In genomic region chr17:15265131-15265530, GRCh38 we compare ENCODE assay signal across 11 cellular contexts. TPM values are rescaled to one million over a fixed set of nuclear protein-coding genes. Genes with fewer than 3 reads are reported as not detected.
DNase-seq lines count a peak whose midpoint lies in the region; ATAC-seq and TF ChIP-seq lines count a peak whose summit lies in the region.
"Had no signal": no experiment of that assay in that cellular context is flagged by ENCODE, and none has a peak within 500 bp of the region (broad histone marks: within the 10 kb centered on the region; RNA-seq: fewer than 3 reads in every experiment).

TSS of gene PMP22 (minus strand) at chr17:15265326. CDS start at chr17:15260727, 4,599 bp downstream.

- dilution Hi-C loops in mammary epithelial cell (cut with HindIII; ENCODE audit: low sequenced_read_pairs) = no loop called here

- POLR2A ChIA-PET in CD8-positive, alpha-beta T cell (lab: Charles Lee) = no interaction called here

- peaks cover 9% of the 10 kb centered on the region for H3K4me1 Mint-ChIP-seq in CD8-positive, alpha-beta T cell (ENCODE audit: low read depth)

- H3K36me3 ChIP-seq in mammary epithelial cell (ENCODE audit: insufficient read depth, low read length) (no peaks in the 10 kb centered on the region), right atrium auricular region (no peaks in the 10 kb centered on the region)
- H3K36me3 ChIP-seq in CD8-positive, alpha-beta T cell (ENCODE audit: insufficient read depth, low read length) = no peaks in the 10 kb centered on the region

- no peak for ATAC-seq in sciatic nerve
- no peak for ATAC-seq in CD8-positive, alpha-beta T cell
- ATAC-seq in GM21528 (IDR thresholded peaks at IDR 0.05; ENCODE audit: low FRiP score, unreplicated experiment) = no peak

- no peaks in the 10 kb centered on the region for H3K36me3 Mint-ChIP-seq in CD8-positive, alpha-beta T cell

- H3K4me1 ChIP-seq in mammary epithelial cell (ENCODE audit: insufficient read depth, low read length) (peaks cover 27% of the 10 kb centered on the region), right atrium auricular region (peaks cover 0 to 23% of the 10 kb centered on the region in 2 donors)
- peaks cover 3% of the 10 kb centered on the region for H3K4me1 ChIP-seq in CD8-positive, alpha-beta T cell (ENCODE audit: insufficient read depth, low read length)

- no peak within 1 kb of the TSS for H3K4me2 ChIP-seq in mammary epithelial cell (ENCODE audit: insufficient read depth, low read depth, low read length)

- intact Hi-C loops in mammary epithelial cell (cut with micrococcal nuclease) (no loop called here), sciatic nerve (cut with DNase I) (loop anchor here (10.0 kb wide), 1 partner anchor 140 kb away; no protein-coding TSS in a partner anchor)
- intact Hi-C loops in CD8-positive, alpha-beta T cell (cut with DNase I, micrococcal nuclease) = no loop called here

- CTCF ChIA-PET in mammary epithelial cell (lab: Charles Lee; ENCODE audit: low non-redundant PET) = interaction anchor here (0.6 kb wide), 1 partner anchor 127 kb away, joined by 3 read pairs; no protein-coding TSS in a partner anchor
- CTCF ChIA-PET in CD8-positive, alpha-beta T cell (lab: Charles Lee) = interaction anchor here (1.4 to 3.1 kb wide), 2 partner anchors 8 to 12 kb away, joined by 3 to 14 read pairs; no protein-coding TSS in a partner anchor

- H3K4me3 Mint-ChIP-seq in CD8-positive, alpha-beta T cell = no peak within 1 kb of the TSS
- H3K4me3 Mint-ChIP-seq: nephron progenitor cell had no signal

- H3K9me3 ChIP-seq in mammary epithelial cell (replicated peaks; ENCODE audit: insufficient read depth, low read length) (no peaks in the 10 kb centered on the region), right atrium auricular region (no peaks in the 10 kb centered on the region)
- H3K9me3 ChIP-seq in CD8-positive, alpha-beta T cell (ENCODE audit: low read length) = no peaks in the 10 kb centered on the region

- DNase-seq in AG09309 (ENCODE audit: low read depth) (no peak), mammary epithelial cell (no peak), right atrium auricular region (ENCODE audit: low spot score) (no peak), sciatic nerve (ENCODE audit: low spot score) (no peak), NCI-H1930 (lab: John Stamatoyannopoulos, UW) (no peak), GDM1 (lab: John Stamatoyannopoulos, UW) (no peak)
- DNase-seq in CD8-positive, alpha-beta T cell = no peak
- DNase-seq: AML-193, MM.1S, nephron progenitor cell had no signal

- H3K79me2 ChIP-seq in mammary epithelial cell (ENCODE audit: insufficient read depth, low read length) = no peaks in the 10 kb centered on the region

- H3K4me3 ChIP-seq in AG09309 (ENCODE audit: control insufficient read depth, low read depth, low read length) (no peak within 1 kb of the TSS), mammary epithelial cell (replicated peaks in 1 of 3; ENCODE audit: insufficient read depth in 1 of 3, low read depth in 2 of 3, low read length in 3 of 3) (no peak within 1 kb of the TSS), right atrium auricular region (peak within 1 kb of the TSS; percentile 26 to 69)
- no peak within 1 kb of the TSS for H3K4me3 ChIP-seq in CD8-positive, alpha-beta T cell (ENCODE audit: low read depth, low read length)

- no peak within 1 kb of the TSS for H3K27ac Mint-ChIP-seq in CD8-positive, alpha-beta T cell
- H3K27ac Mint-ChIP-seq: nephron progenitor cell had no signal

- TF ChIP-seq CTCF in AG09309 (IDR thresholded peaks at IDR 0.05; ENCODE audit: control insufficient read depth, insufficient read depth, low read depth, low read length, missing control alignments) (peak; percentile 3), mammary epithelial cell (conservative IDR thresholded peaks at IDR 0.05 in 1 of 2, IDR thresholded peaks at IDR 0.05 in 1 of 2; ENCODE audit: extremely low read depth in 1 of 2, insufficient read depth in 1 of 2, low read depth in 1 of 2, low read length in 2 of 2) (no peak), right atrium auricular region (IDR thresholded peaks at IDR 0.05) (peak in 1 of 2 donors; percentile 12)
- no peak for TF ChIP-seq CTCF in CD8-positive, alpha-beta T cell (IDR thresholded peaks at IDR 0.05)

- BruUV-seq in mammary epithelial cell (replicated peaks; lab: Mats Ljungman, UMichigan) = no TSS peak

- no peaks in the 10 kb centered on the region for H3K27me3 ChIP-seq in mammary epithelial cell (ENCODE audit: insufficient read depth, low read length)
- no peaks in the 10 kb centered on the region for H3K27me3 ChIP-seq in right atrium auricular region
- H3K27me3 ChIP-seq in CD8-positive, alpha-beta T cell (ENCODE audit: insufficient read depth, low read length) = peaks cover 9% of the 10 kb centered on the region

- H2AFZ ChIP-seq in mammary epithelial cell (ENCODE audit: low read depth, low read length) = no peak within 1 kb of the TSS

- H3K27ac ChIP-seq in mammary epithelial cell (ENCODE audit: insufficient read depth, low read depth, low read length) = no peak within 1 kb of the TSS
- H3K27ac ChIP-seq in right atrium auricular region = peak within 1 kb of the TSS; percentile 57 to 99
- H3K27ac ChIP-seq in CD8-positive, alpha-beta T cell (ENCODE audit: low read depth, low read length) = no peak within 1 kb of the TSS

- H3K9me3 Mint-ChIP-seq in CD8-positive, alpha-beta T cell = no peaks in the 10 kb centered on the region
- H3K9me3 Mint-ChIP-seq: nephron progenitor cell had no signal

- H3K9ac ChIP-seq in mammary epithelial cell (ENCODE audit: insufficient read depth, low read length) = no peak within 1 kb of the TSS

- H4K20me1 ChIP-seq in mammary epithelial cell (ENCODE audit: insufficient read depth, low read length) = no peaks in the 10 kb centered on the region

- 94% methylated on average over 6 of the region's 6 CpGs for WGBS in mammary epithelial cell (ENCODE audit: low coverage, missing lambda C conversion rate)

- in situ Hi-C loops in mammary epithelial cell (cut with MboI; ENCODE audit: low sequenced_read_pairs in 2 of 2) = loop anchor here in 1 of 2 donors (25.0 kb wide), 2 partner anchors 147 to 722 kb away; partner anchors contain the start of genes TTC19 and ZSWIM7

- peaks cover 43% of the 10 kb centered on the region for H3K27me3 Mint-ChIP-seq in CD8-positive, alpha-beta T cell (ENCODE audit: low read depth)

RNA-seq across cellular contexts. Expression of gene PMP22, which starts in this region (rescaled TPM):
- total RNA-seq in mammary epithelial cell (10 to 100 TPM in 1 of 2 donors, 1 to 10 TPM in 1; 7.4 to 61.5 TPM), right atrium auricular region (100 to 1,000 TPM; 160 to 164 TPM), sciatic nerve (2,465 TPM)
- polyA plus RNA-seq in mammary epithelial cell = 23.4 TPM
- 61.1 TPM for polyA minus RNA-seq in mammary epithelial cell
- total RNA-seq in CD8-positive, alpha-beta T cell = under 1 TPM in 1 of 2 experiments, not detected in 1; 0.33 TPM

Comparison
In these comparisons a context has a peak if more than half of its experiments do, and no peak if none do; other contexts are left out.
1. RNA of gene PMP22 (total RNA-seq): 2,465 TPM in sciatic nerve (single experiment); 160 to 164 TPM in right atrium auricular region, 7.4 to 61.5 TPM in mammary epithelial cell and 0.33 TPM in CD8-positive, alpha-beta T cell; every median in the first group is over 10 times any median in the second.
2. H3K4me3 ChIP-seq: peak in right atrium auricular region (2 of 2); none in AG09309 (single experiment), mammary epithelial cell (0 of 3) and CD8-positive, alpha-beta T cell (single experiment).
3. H3K27ac ChIP-seq: peak in right atrium auricular region (2 of 2); none in mammary epithelial cell (single experiment) and CD8-positive, alpha-beta T cell (single experiment).